In the genomic region with DNA sequence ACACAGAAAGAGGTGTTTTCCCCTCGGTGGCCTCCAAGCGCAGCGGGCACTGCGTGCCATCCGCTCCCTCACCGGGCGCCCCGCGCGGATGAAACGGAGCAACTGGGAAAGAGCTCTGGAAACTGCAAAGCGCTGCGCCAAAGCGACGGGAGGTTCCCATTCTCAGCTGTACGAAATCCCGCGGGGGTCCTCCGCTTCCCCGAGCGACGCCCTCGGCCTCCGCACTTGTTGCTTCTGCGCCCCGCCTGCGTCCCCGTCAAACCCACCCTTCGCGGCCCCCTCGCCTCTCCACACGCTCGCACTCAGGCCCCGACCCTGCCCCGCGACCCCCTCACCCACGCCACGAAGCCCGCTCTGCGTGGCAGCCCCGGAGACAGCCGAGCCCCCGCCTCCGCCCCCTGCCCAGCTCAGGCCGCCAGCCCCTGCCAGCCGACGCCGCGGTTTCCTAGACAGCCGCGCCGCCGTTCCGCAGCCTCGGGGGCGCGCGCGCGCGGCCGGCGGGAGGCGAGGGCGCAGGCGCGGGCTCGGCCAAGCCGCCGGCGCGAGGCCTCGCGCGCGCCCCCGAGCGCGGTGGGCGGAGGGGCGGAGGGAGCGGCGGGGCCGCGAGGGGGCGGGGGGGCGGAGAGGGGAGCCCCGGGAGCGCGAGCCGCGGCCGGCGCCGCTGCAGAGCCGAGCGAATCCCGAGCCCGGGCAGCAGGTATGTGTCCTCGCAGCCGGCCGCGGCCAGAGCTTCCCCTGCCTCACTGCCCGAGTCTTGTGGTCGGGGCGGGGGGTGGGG, we compare ENCODE assay signal across 8 cellular contexts. TPM values are rescaled to one million over a fixed set of nuclear protein-coding genes. Genes with fewer than 3 reads are reported as not detected.
A peak's percentile ranks its signal among the peaks of the same experiment; 100 is the strongest.
DNase-seq lines count a peak whose midpoint lies in the region; ATAC-seq, FAIRE-seq and TF ChIP-seq lines count a peak whose summit lies in the region.

A gene with protein sequence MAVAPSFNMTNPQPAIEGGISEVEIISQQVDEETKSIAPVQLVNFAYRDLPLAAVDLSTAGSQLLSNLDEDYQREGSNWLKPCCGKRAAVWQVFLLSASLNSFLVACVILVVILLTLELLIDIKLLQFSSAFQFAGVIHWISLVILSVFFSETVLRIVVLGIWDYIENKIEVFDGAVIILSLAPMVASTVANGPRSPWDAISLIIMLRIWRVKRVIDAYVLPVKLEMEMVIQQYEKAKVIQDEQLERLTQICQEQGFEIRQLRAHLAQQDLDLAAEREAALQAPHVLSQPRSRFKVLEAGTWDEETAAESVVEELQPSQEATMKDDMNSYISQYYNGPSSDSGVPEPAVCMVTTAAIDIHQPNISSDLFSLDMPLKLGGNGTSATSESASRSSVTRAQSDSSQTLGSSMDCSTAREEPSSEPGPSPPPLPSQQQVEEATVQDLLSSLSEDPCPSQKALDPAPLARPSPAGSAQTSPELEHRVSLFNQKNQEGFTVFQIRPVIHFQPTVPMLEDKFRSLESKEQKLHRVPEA (plus strand): TSS at position 666 of the 778 bp plus-strand sequence. CDS start 74,279 bp downstream, outside the sequence.

- H3K4me1 Mint-ChIP-seq in chondrocyte (ENCODE audit: low read depth), result peaks cover 10% of the 10 kb centered on the region

- H3K36me3 ChIP-seq in SK-N-MC (ENCODE audit: insufficient read depth, low read length), result no peaks in the 10 kb centered on the region

- TF ChIP-seq CTCF in chondrocyte (IDR thresholded peaks at IDR 0.05), result peak; percentile 1

- H3K36me3 Mint-ChIP-seq in chondrocyte (ENCODE audit: low read depth), result no peaks in the 10 kb centered on the region

- H3K27me3 Mint-ChIP-seq in chondrocyte (ENCODE audit: low read depth), result peaks cover 56% of the 10 kb centered on the region

- no peak for FAIRE-seq in RCC 7860 (lab: Jason Lieb, UNC)

- H3K27ac Mint-ChIP-seq in chondrocyte (ENCODE audit: unreplicated experiment), result no peak within 1 kb of the TSS

- peak within 1 kb of the TSS; percentile 79 for H3K4me3 ChIP-seq in SK-N-MC

- no peaks in the 10 kb centered on the region for H3K9me3 ChIP-seq in SK-N-MC (ENCODE audit: low read depth, low read length)

- DNase-seq in DMS53 (lab: John Stamatoyannopoulos, UW) (peak; percentile 77), SK-N-MC (ENCODE audit: low read depth, low spot score) (no peak), chondrocyte (ENCODE audit: low spot score) (no peak), left kidney (ENCODE audit: low read depth, low spot score) (peak; percentile 88), RCC 7860 (ENCODE audit: low spot score) (no peak)
- peak; percentile 34 for DNase-seq in stimulated activated CD4-positive, alpha-beta T cell treated with anti-CD3 and anti-CD28 coated beads, Interleukin-4, amount 100 ng/mL, for 1 hour

- ATAC-seq in HG03432 (IDR thresholded peaks at IDR 0.05; ENCODE audit: unreplicated experiment) (peak; percentile 38), GM18870 (IDR thresholded peaks at IDR 0.05; ENCODE audit: unreplicated experiment) (no peak)

- no peaks in the 10 kb centered on the region for H3K9me3 Mint-ChIP-seq in chondrocyte (ENCODE audit: low read depth)

- peak within 1 kb of the TSS; percentile 73 for H3K4me3 Mint-ChIP-seq in chondrocyte (ENCODE audit: unreplicated experiment)

- H3K9ac ChIP-seq in SK-N-MC (ENCODE audit: insufficient read length), result no peak within 1 kb of the TSS

- H3K27ac ChIP-seq in SK-N-MC, result no peak within 1 kb of the TSS

RNA-seq across cellular contexts. Expression of the gene that starts here (rescaled TPM):
- total RNA-seq in chondrocyte, result 0.20 to 1.1 TPM (median 0.23 TPM) in 3 replicates

Comparison
In these comparisons a context has a peak if more than half of its experiments do, and no peak if none do; other contexts are left out.
1. DNase-seq: peak in DMS53 (single experiment), left kidney (single experiment) and stimulated activated CD4-positive, alpha-beta T cell treated with anti-CD3 and anti-CD28 coated beads, Interleukin-4, amount 100 ng/mL, for 1 hour (single experiment); none in SK-N-MC (single experiment), chondrocyte (single experiment) and RCC 7860 (single experiment).